In genomic region chr13:84994582-84994981, GRCh38 we compare ENCODE assay signal across 24 cellular contexts.
DNase-seq lines count a peak whose midpoint lies in the region; ATAC-seq and TF ChIP-seq lines count a peak whose summit lies in the region.
"Had no signal": no experiment of that assay in that cellular context is flagged by ENCODE, and none has a peak within 500 bp of the region (broad histone marks: within the 10 kb centered on the region; RNA-seq: fewer than 3 reads in every experiment).

No MANE protein-coding gene starts in this region.

- DNase-seq in Daoy (ENCODE audit: low read depth) (peak; percentile 1), NCI-H526 treated with DMSO at 0.1 percent for 48 hours (lab: John Stamatoyannopoulos, UW) (peak; percentile 98), astrocyte of the spinal cord (ENCODE audit: low read depth, low spot score) (peak; percentile 13), right lobe of liver (no peak), chondrocyte (ENCODE audit: low spot score) (no peak)
- no peak for DNase-seq in NK-92 treated with Interleukin-12 subunit alpha and Interleukin-12 subunit beta, amount 100 ng/mL, for 24 hours (lab: John Stamatoyannopoulos, UW)
- DNase-seq: activated B cell treated with CpG ODN at 0.5 μM for 24 hours; activated CD8-positive, alpha-beta T cell treated with anti-CD3 and anti-CD28 coated beads for 36 hours; activated naive CD4-positive, alpha-beta T cell; activated T-cell treated with anti-CD3 and anti-CD28 coated beads, Interleukin-2, amount 50 U/mL, for 24 hours; amniotic stem cell; CD8-positive, alpha-beta memory T cell; cerebellar nuclear complex; DND-41; effector memory CD8-positive, alpha-beta T cell; HCEC 1CT; midbrain; NCI-H1436 treated with DMSO at 0.1 percent for 48 hours; PC-9; stimulated activated CD4-positive, alpha-beta T cell treated with anti-CD3 and anti-CD28 coated beads, Interleukin-2, amount 100 ng/mL, for 24 hours; stimulated activated naive B cell treated with anti-CD40 and anti-IgM and Interleukin-4, amounts not matched to agents 10 μg/mL and 1 μg/mL and 100 μg/mL, for 72 hours had no signal

- H3K4me1 Mint-ChIP-seq in chondrocyte (ENCODE audit: low read depth): peaks cover 29% of the 10 kb centered on the region
- H3K4me1 Mint-ChIP-seq: activated B cell treated with CpG ODN at 0.5 μM for 24 hours; CD8-positive, alpha-beta memory T cell; stimulated activated naive B cell treated with anti-CD40 and anti-IgM and Interleukin-4, amounts not matched to agents 10 μg/mL and 1 μg/mL and 100 μg/mL, for 72 hours had no signal

- H3K36me3 ChIP-seq in right lobe of liver: no peaks in the 10 kb centered on the region
- H3K36me3 ChIP-seq: thoracic aorta had no signal

- in situ Hi-C loops in astrocyte of the spinal cord (cut with HindIII; ENCODE audit: low sequenced_read_pairs): no loop called here

- H3K4me3 ChIP-seq in astrocyte of the spinal cord (ENCODE audit: low read depth, low read length) (no peak overlapping the region), right lobe of liver (no peak overlapping the region)
- H3K4me3 ChIP-seq: PC-9, thoracic aorta had no signal

- peaks cover 0 to 6% (median 0%) of the 10 kb centered on the region in 4 donors for H3K4me1 ChIP-seq in right lobe of liver

- TF ChIP-seq POLR2A in right lobe of liver (IDR thresholded peaks at IDR 0.05): no peak

- ATAC-seq in right lobe of liver: peak; percentile 49 to 95 (median 74)
- ATAC-seq in HG02981 (IDR thresholded peaks at IDR 0.05; ENCODE audit: unreplicated experiment): no peak
- no peak for ATAC-seq in GM18520 (IDR thresholded peaks at IDR 0.05; ENCODE audit: unreplicated experiment)
- ATAC-seq: activated CD8-positive, alpha-beta T cell treated with anti-CD3 and anti-CD28 coated beads for 36 hours; effector memory CD8-positive, alpha-beta T cell; stimulated activated naive B cell treated with anti-CD40 and anti-IgM and Interleukin-4, amounts not matched to agents 10 μg/mL and 1 μg/mL and 100 μg/mL, for 72 hours had no signal

- H3K27ac Mint-ChIP-seq in chondrocyte (ENCODE audit: unreplicated experiment): no peak overlapping the region
- H3K27ac Mint-ChIP-seq: activated B cell treated with CpG ODN at 0.5 μM for 24 hours; activated CD8-positive, alpha-beta T cell treated with anti-CD3 and anti-CD28 coated beads for 36 hours; activated T-cell treated with anti-CD3 and anti-CD28 coated beads, Interleukin-2, amount 50 U/mL, for 24 hours; CD8-positive, alpha-beta memory T cell; effector memory CD8-positive, alpha-beta T cell; stimulated activated naive B cell treated with anti-CD40 and anti-IgM and Interleukin-4, amounts not matched to agents 10 μg/mL and 1 μg/mL and 100 μg/mL, for 72 hours had no signal

- peaks cover 2% of the 10 kb centered on the region for H3K9me3 Mint-ChIP-seq in chondrocyte (ENCODE audit: low read depth)
- H3K9me3 Mint-ChIP-seq: activated CD8-positive, alpha-beta T cell treated with anti-CD3 and anti-CD28 coated beads for 36 hours had no signal

- no peaks in the 10 kb centered on the region for H3K27me3 Mint-ChIP-seq in chondrocyte (ENCODE audit: low read depth)
- H3K27me3 Mint-ChIP-seq: activated B cell treated with CpG ODN at 0.5 μM for 24 hours; activated CD8-positive, alpha-beta T cell treated with anti-CD3 and anti-CD28 coated beads for 36 hours; activated T-cell treated with anti-CD3 and anti-CD28 coated beads, Interleukin-2, amount 50 U/mL, for 24 hours; CD8-positive, alpha-beta memory T cell; effector memory CD8-positive, alpha-beta T cell; stimulated activated naive B cell treated with anti-CD40 and anti-IgM and Interleukin-4, amounts not matched to agents 10 μg/mL and 1 μg/mL and 100 μg/mL, for 72 hours had no signal

- no peak overlapping the region for H3K27ac ChIP-seq in right lobe of liver
- H3K27ac ChIP-seq: PC-9, thoracic aorta had no signal

- TF ChIP-seq CTCF in astrocyte of the spinal cord (IDR thresholded peaks at IDR 0.05; ENCODE audit: low read depth, low read length) (no peak), right lobe of liver (IDR thresholded peaks at IDR 0.05) (no peak), chondrocyte (IDR thresholded peaks at IDR 0.05) (no peak)

- no peaks in the 10 kb centered on the region for H3K9me3 ChIP-seq in right lobe of liver
- H3K9me3 ChIP-seq: thoracic aorta had no signal

- no peaks in the 10 kb centered on the region for H3K36me3 Mint-ChIP-seq in chondrocyte (ENCODE audit: low read depth)
- H3K36me3 Mint-ChIP-seq: CD8-positive, alpha-beta memory T cell; stimulated activated naive B cell treated with anti-CD40 and anti-IgM and Interleukin-4, amounts not matched to agents 10 μg/mL and 1 μg/mL and 100 μg/mL, for 72 hours had no signal

- H3K4me3 Mint-ChIP-seq in chondrocyte (ENCODE audit: unreplicated experiment): no peak overlapping the region
- H3K4me3 Mint-ChIP-seq: activated B cell treated with CpG ODN at 0.5 μM for 24 hours; activated CD8-positive, alpha-beta T cell treated with anti-CD3 and anti-CD28 coated beads for 36 hours; activated T-cell treated with anti-CD3 and anti-CD28 coated beads, Interleukin-2, amount 50 U/mL, for 24 hours; CD8-positive, alpha-beta memory T cell; effector memory CD8-positive, alpha-beta T cell; stimulated activated naive B cell treated with anti-CD40 and anti-IgM and Interleukin-4, amounts not matched to agents 10 μg/mL and 1 μg/mL and 100 μg/mL, for 72 hours had no signal

- H3K27me3 ChIP-seq in right lobe of liver: no peaks in the 10 kb centered on the region

- intact Hi-C loops in right lobe of liver (cut with DNase I): no loop called here

Comparison
In these comparisons a context has a peak if more than half of its experiments do, and no peak if none do; other contexts are left out.
1. DNase-seq: peak in Daoy (single experiment), NCI-H526 treated with DMSO at 0.1 percent for 48 hours (single experiment) and astrocyte of the spinal cord (single experiment); none in right lobe of liver (0 of 3), chondrocyte (single experiment) and NK-92 treated with Interleukin-12 subunit alpha and Interleukin-12 subunit beta, amount 100 ng/mL, for 24 hours (single experiment).
2. ATAC-seq: peak in right lobe of liver (4 of 4); none in HG02981 (single experiment) and GM18520 (single experiment).